7 cellular contexts compared by ENCODE assay signal in genomic region chr9:72232778-72233177, GRCh38.
"Had no signal": no experiment of that assay in that cellular context is flagged by ENCODE, and none has a peak within 500 bp of the region (broad histone marks: within the 10 kb centered on the region; RNA-seq: fewer than 3 reads in every experiment).

No MANE protein-coding gene starts in this region.

- H3K4me2 ChIP-seq: GM23338 had no signal

- ATAC-seq: GM23338 had no signal

- FAIRE-seq: H1, H54, HTR-8/SVneo had no signal

- H3K4me3 ChIP-seq: GM23338 had no signal

- H2AFZ ChIP-seq: GM23338 had no signal

- DNase-seq: H9, HCEC 1CT, KBM-7 had no signal
